ENCODE assay signal across 15 cellular contexts in the genomic region with DNA sequence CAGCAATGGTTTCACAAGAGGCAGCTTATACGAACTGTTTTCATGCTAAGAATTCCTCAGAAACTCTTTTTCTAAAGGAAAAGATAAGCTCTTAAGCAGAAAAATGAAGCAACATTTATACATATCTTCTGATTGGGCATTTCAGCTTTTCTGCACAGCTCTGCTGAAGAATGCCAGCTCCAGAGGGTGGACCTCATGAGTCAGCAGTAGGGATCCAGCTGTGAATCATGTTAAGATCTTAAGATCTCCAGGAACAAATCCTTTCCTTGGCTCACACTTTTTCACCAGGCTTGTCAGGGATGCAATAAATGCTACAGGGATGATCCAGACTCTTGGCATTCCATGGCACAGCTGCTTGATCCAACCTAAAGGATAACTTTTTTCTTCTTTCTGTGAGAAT.
A peak's percentile ranks its signal among the peaks of the same experiment; 100 is the strongest.
DNase-seq lines count a peak whose midpoint lies in the region; ATAC-seq and TF ChIP-seq lines count a peak whose summit lies in the region.
"Had no signal": no experiment of that assay in that cellular context is flagged by ENCODE, and none has a peak within 500 bp of the region (broad histone marks: within the 10 kb centered on the region; RNA-seq: fewer than 3 reads in every experiment).

No MANE protein-coding gene starts in this region.

- H2AFZ ChIP-seq in PC-9: no peak overlapping the region

- H3K9me3 Mint-ChIP-seq in stimulated activated naive CD8-positive, alpha-beta T cell treated with anti-CD3 and anti-CD28 coated beads, Interleukin-15, amount 100 ng/mL, for 72 hours: peaks cover 4 to 9% of the 10 kb centered on the region in 2 donors

- H3K36me3 ChIP-seq in PC-9 (ENCODE audit: low read depth): no peaks in the 10 kb centered on the region
- H3K36me3 ChIP-seq: suprapubic skin had no signal

- peaks cover 4% of the 10 kb centered on the region; the same call in 1 of the 2 replicates for H3F3A ChIP-seq in PC-9 (ENCODE audit: insufficient read depth, low read depth)

- no peaks in the 10 kb centered on the region for H3K27me3 ChIP-seq in PC-9 (ENCODE audit: insufficient read depth, low read depth)
- H3K27me3 ChIP-seq: dorsolateral prefrontal cortex, suprapubic skin had no signal

- H3K4me3 Mint-ChIP-seq in stimulated activated naive CD8-positive, alpha-beta T cell treated with anti-CD3 and anti-CD28 coated beads, Interleukin-15, amount 100 ng/mL, for 72 hours: no peak overlapping the region
- H3K4me3 Mint-ChIP-seq: nephron progenitor cell had no signal

- H3K4me2 ChIP-seq in PC-9: no peak overlapping the region

- H3K27ac Mint-ChIP-seq in stimulated activated naive CD8-positive, alpha-beta T cell treated with anti-CD3 and anti-CD28 coated beads, Interleukin-15, amount 100 ng/mL, for 72 hours: no peak overlapping the region

- no peaks in the 10 kb centered on the region for H3K79me2 ChIP-seq in PC-9 (ENCODE audit: low read depth)

- CTCF ChIA-PET in PC-9 (lab: Charles Lee): no interaction called here

- H3K4me3 ChIP-seq in PC-9: no peak overlapping the region
- H3K4me3 ChIP-seq: dorsolateral prefrontal cortex, K562, suprapubic skin had no signal

- intact Hi-C loops in PC-9 (cut with micrococcal nuclease; ENCODE audit: unreplicated experiment): no loop called here

- no peaks in the 10 kb centered on the region for H3K4me1 ChIP-seq in PC-9 (replicated peaks; ENCODE audit: insufficient read depth)
- H3K4me1 ChIP-seq: suprapubic skin had no signal

- peak; percentile 62 for ATAC-seq in esophagus mucosa
- ATAC-seq in omental fat pad (ENCODE audit: low FRiP score): peak; percentile 94
- no peak for ATAC-seq in HG03097 (IDR thresholded peaks at IDR 0.05; ENCODE audit: low FRiP score, unreplicated experiment)
- ATAC-seq in stimulated activated naive CD8-positive, alpha-beta T cell treated with anti-CD3 and anti-CD28 coated beads, Interleukin-15, amount 100 ng/mL, for 72 hours: no peak
- ATAC-seq: K562, SK-N-SH treated with all-trans-retinoic acid at 6 μM for 48 hours had no signal

- no peaks in the 10 kb centered on the region for H3K27me3 Mint-ChIP-seq in stimulated activated naive CD8-positive, alpha-beta T cell treated with anti-CD3 and anti-CD28 coated beads, Interleukin-15, amount 100 ng/mL, for 72 hours

- H4K20me1 ChIP-seq in PC-9 (ENCODE audit: insufficient read depth): no peaks in the 10 kb centered on the region

- peak; percentile 22 for DNase-seq in GM04503 (ENCODE audit: low read depth)
- peak; percentile 52 to 63 for DNase-seq in PC-9
- DNase-seq in omental fat pad (ENCODE audit: low spot score): no peak
- no peak for DNase-seq in NCI-H2081 treated with DMSO at 0.1 percent for 48 hours (lab: John Stamatoyannopoulos, UW)
- DNase-seq in stimulated activated naive CD8-positive, alpha-beta T cell treated with anti-CD3 and anti-CD28 coated beads, Interleukin-15, amount 100 ng/mL, for 72 hours: no peak
- no peak for DNase-seq in OCI-M1 (lab: John Stamatoyannopoulos, UW)
- DNase-seq: activated CD4-positive, alpha-beta T cell treated with anti-CD3 and anti-CD28 coated beads for 48 hours; nephron progenitor cell; stimulated activated CD4-positive, alpha-beta T cell treated with anti-CD3 and anti-CD28 coated beads, Interleukin-2, amount 100 ng/mL, for 48 hours had no signal

- TF ChIP-seq CTCF in PC-9 (conservative IDR thresholded peaks at IDR 0.05) (no peak), omental fat pad (IDR thresholded peaks at IDR 0.05) (no peak)

- no peaks in the 10 kb centered on the region for H3K9me2 ChIP-seq in PC-9 (ENCODE audit: insufficient read depth)

- no TSS peak for BruUV-seq in PC-9 (replicated peaks; lab: Mats Ljungman, UMichigan)

- no peak overlapping the region for H3K27ac ChIP-seq in PC-9
- H3K27ac ChIP-seq: suprapubic skin had no signal

- H3K9me3 ChIP-seq in PC-9 (ENCODE audit: insufficient read depth, low read depth): no peaks in the 10 kb centered on the region
- H3K9me3 ChIP-seq: suprapubic skin had no signal

- POLR2A ChIA-PET in PC-9 (lab: Charles Lee; ENCODE audit: unreplicated experiment): interaction anchor here (0.7 kb wide), 1 partner anchor 127 kb away, joined by 8 read pairs; no protein-coding TSS in a partner anchor

- H3K4me1 Mint-ChIP-seq in stimulated activated naive CD8-positive, alpha-beta T cell treated with anti-CD3 and anti-CD28 coated beads, Interleukin-15, amount 100 ng/mL, for 72 hours: peaks cover 15% of the 10 kb centered on the region

Comparison
In these comparisons a context has a peak if more than half of its experiments do, and no peak if none do; other contexts are left out.
1. DNase-seq: peak in GM04503 (single experiment) and PC-9 (2 of 2); none in omental fat pad (single experiment), NCI-H2081 treated with DMSO at 0.1 percent for 48 hours (single experiment), stimulated activated naive CD8-positive, alpha-beta T cell treated with anti-CD3 and anti-CD28 coated beads, Interleukin-15, amount 100 ng/mL, for 72 hours (0 of 2) and OCI-M1 (single experiment).
2. ATAC-seq: peak in esophagus mucosa (single experiment) and omental fat pad (single experiment); none in HG03097 (single experiment) and stimulated activated naive CD8-positive, alpha-beta T cell treated with anti-CD3 and anti-CD28 coated beads, Interleukin-15, amount 100 ng/mL, for 72 hours (single experiment).